ENCODE assay signal across 23 cellular contexts in the genomic region with DNA sequence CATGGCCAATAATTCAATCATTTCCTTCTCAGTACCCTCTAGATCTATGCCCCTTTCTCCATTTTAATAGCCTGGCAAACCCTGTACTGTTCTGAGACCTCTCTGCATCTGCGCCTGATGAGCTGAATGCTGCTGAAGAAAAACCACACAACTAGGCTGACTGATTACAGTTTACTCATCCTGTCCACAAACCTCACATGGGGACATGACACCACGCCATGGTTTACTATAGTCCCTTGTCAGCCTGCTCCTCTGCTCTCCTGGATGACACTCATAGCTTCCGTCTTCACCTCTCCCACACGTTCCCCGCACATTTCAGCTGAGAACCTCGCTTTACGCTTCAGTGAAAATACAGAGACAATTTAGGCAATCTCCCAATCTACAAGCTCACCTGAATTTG. TPM values are rescaled to one million over a fixed set of nuclear protein-coding genes. Genes with fewer than 3 reads are reported as not detected.
DNase-seq lines count a peak whose midpoint lies in the region; ATAC-seq and TF ChIP-seq lines count a peak whose summit lies in the region.
"Had no signal": no experiment of that assay in that cellular context is flagged by ENCODE, and none has a peak within 500 bp of the region (broad histone marks: within the 10 kb centered on the region; RNA-seq: fewer than 3 reads in every experiment).

No MANE protein-coding gene starts in this region.

- H3K27me3 ChIP-seq in WERI-Rb-1 (ENCODE audit: insufficient read depth, low read depth, severe bottlenecking) = no peaks in the 10 kb centered on the region

- H3K27ac ChIP-seq in WERI-Rb-1 = no peak overlapping the region

- H3K27me3 Mint-ChIP-seq in activated T-cell treated with anti-CD3 and anti-CD28 coated beads, Interleukin-2, amount 50 U/mL, for 72 hours (ENCODE audit: low read depth) = no peaks in the 10 kb centered on the region
- H3K27me3 Mint-ChIP-seq in activated T-cell treated with anti-CD3 and anti-CD28 coated beads, Interleukin-2, amount 50 U/mL, for 24 hours = no peaks in the 10 kb centered on the region
- no peaks in the 10 kb centered on the region for H3K27me3 Mint-ChIP-seq in activated CD8-positive, alpha-beta T cell treated with anti-CD3 and anti-CD28 coated beads for 36 hours
- H3K27me3 Mint-ChIP-seq: activated naive CD8-positive, alpha-beta T cell had no signal

- CTCF ChIA-PET in activated CD8-positive, alpha-beta T cell treated with anti-CD3 and anti-CD28 coated beads for 36 hours (lab: Charles Lee) = interaction anchor here (1.5 kb wide), 1 partner anchor 330 kb away, joined by 3 read pairs; no protein-coding TSS in a partner anchor

- TF ChIP-seq CTCF in activated CD8-positive, alpha-beta T cell treated with anti-CD3 and anti-CD28 coated beads for 36 hours (IDR thresholded peaks at IDR 0.05) = no peak
- no peak for TF ChIP-seq CTCF in WERI-Rb-1 (IDR thresholded peaks at IDR 0.05; ENCODE audit: low read depth, low read length)

- POLR2A ChIA-PET in activated CD8-positive, alpha-beta T cell treated with anti-CD3 and anti-CD28 coated beads for 36 hours (lab: Charles Lee) = no interaction called here

- no peak overlapping the region for H3K4me3 ChIP-seq in WERI-Rb-1 (ENCODE audit: low read depth, low read length)

- H3K36me3 ChIP-seq in WERI-Rb-1 = no peaks in the 10 kb centered on the region

- H3K4me1 Mint-ChIP-seq in activated T-cell treated with anti-CD3 and anti-CD28 coated beads, Interleukin-2, amount 50 U/mL, for 72 hours (ENCODE audit: low read depth) = peaks cover 6% of the 10 kb centered on the region
- peaks cover 7% of the 10 kb centered on the region for H3K4me1 Mint-ChIP-seq in activated T-cell treated with anti-CD3 and anti-CD28 coated beads, Interleukin-2, amount 50 U/mL, for 24 hours (ENCODE audit: low read depth)
- peaks cover 2% of the 10 kb centered on the region for H3K4me1 Mint-ChIP-seq in activated CD8-positive, alpha-beta T cell treated with anti-CD3 and anti-CD28 coated beads for 36 hours (ENCODE audit: low read depth)
- H3K4me1 Mint-ChIP-seq: immature natural killer cell had no signal

- ATAC-seq in activated T-cell treated with anti-CD3 and anti-CD28 coated beads, Interleukin-2, amount 50 U/mL, for 72 hours (replicated peaks in 1 of 2) = peak; percentile 93 to 97
- ATAC-seq in HG02852 (IDR thresholded peaks at IDR 0.05; ENCODE audit: unreplicated experiment) (peak; percentile 54), HG03571 (IDR thresholded peaks at IDR 0.05; ENCODE audit: unreplicated experiment) (no peak)
- ATAC-seq in activated CD8-positive, alpha-beta T cell treated with anti-CD3 and anti-CD28 coated beads for 36 hours = peak; percentile 79
- ATAC-seq: left lobe of liver; naive thymus-derived CD4-positive, alpha-beta T cell had no signal

- H3K4me3 Mint-ChIP-seq in activated T-cell treated with anti-CD3 and anti-CD28 coated beads, Interleukin-2, amount 50 U/mL, for 72 hours = no peak overlapping the region
- H3K4me3 Mint-ChIP-seq in activated T-cell treated with anti-CD3 and anti-CD28 coated beads, Interleukin-2, amount 50 U/mL, for 24 hours = no peak overlapping the region
- no peak overlapping the region for H3K4me3 Mint-ChIP-seq in activated CD8-positive, alpha-beta T cell treated with anti-CD3 and anti-CD28 coated beads for 36 hours
- H3K4me3 Mint-ChIP-seq: activated naive CD8-positive, alpha-beta T cell; immature natural killer cell; naive thymus-derived CD4-positive, alpha-beta T cell had no signal

- no peak overlapping the region for H3K27ac Mint-ChIP-seq in activated T-cell treated with anti-CD3 and anti-CD28 coated beads, Interleukin-2, amount 50 U/mL, for 72 hours
- H3K27ac Mint-ChIP-seq in activated T-cell treated with anti-CD3 and anti-CD28 coated beads, Interleukin-2, amount 50 U/mL, for 24 hours = no peak overlapping the region
- H3K27ac Mint-ChIP-seq in activated CD8-positive, alpha-beta T cell treated with anti-CD3 and anti-CD28 coated beads for 36 hours = no peak overlapping the region
- H3K27ac Mint-ChIP-seq: activated naive CD8-positive, alpha-beta T cell; immature natural killer cell; naive thymus-derived CD4-positive, alpha-beta T cell had no signal

- DNase-seq in activated T-cell treated with anti-CD3 and anti-CD28 coated beads, Interleukin-2, amount 50 U/mL, for 72 hours = peak; percentile 31 to 42
- DNase-seq in activated T-cell treated with anti-CD3 and anti-CD28 coated beads, Interleukin-2, amount 50 U/mL, for 24 hours = no peak
- DNase-seq in activated CD8-positive, alpha-beta T cell treated with anti-CD3 and anti-CD28 coated beads for 36 hours = peak; percentile 35
- DNase-seq in stimulated activated CD8-positive, alpha-beta memory T cell treated with anti-CD3 and anti-CD28 coated beads, Interleukin-15, amount 100 ng/mL, for 48 hours (ENCODE audit: low read depth in 2 of 2) = peak; percentile 21 to 28
- no peak for DNase-seq in Ammon's horn (ENCODE audit: low spot score)
- no peak for DNase-seq in WERI-Rb-1
- DNase-seq: ACHN; C1 segment of cervical spinal cord; effector CD8-positive, alpha-beta T cell; foreskin melanocyte; immature natural killer cell; Karpas-422; naive thymus-derived CD4-positive, alpha-beta T cell; NCI-H1105; NCI-H2081; NCI-H82; occipital lobe; small intestine; T1000 had no signal

- no peaks in the 10 kb centered on the region for H3K9me3 Mint-ChIP-seq in activated T-cell treated with anti-CD3 and anti-CD28 coated beads, Interleukin-2, amount 50 U/mL, for 72 hours
- no peaks in the 10 kb centered on the region for H3K9me3 Mint-ChIP-seq in activated T-cell treated with anti-CD3 and anti-CD28 coated beads, Interleukin-2, amount 50 U/mL, for 24 hours
- no peaks in the 10 kb centered on the region for H3K9me3 Mint-ChIP-seq in activated CD8-positive, alpha-beta T cell treated with anti-CD3 and anti-CD28 coated beads for 36 hours
- H3K9me3 Mint-ChIP-seq: immature natural killer cell; naive thymus-derived CD4-positive, alpha-beta T cell had no signal

- intact Hi-C loops in activated CD8-positive, alpha-beta T cell treated with anti-CD3 and anti-CD28 coated beads for 36 hours (cut with micrococcal nuclease) = no loop called here

- H3K9me3 ChIP-seq in WERI-Rb-1 (ENCODE audit: severe bottlenecking) = no peaks in the 10 kb centered on the region

- H3K36me3 Mint-ChIP-seq in activated T-cell treated with anti-CD3 and anti-CD28 coated beads, Interleukin-2, amount 50 U/mL, for 72 hours (ENCODE audit: insufficient read depth in 2 of 2) = no peaks in the 10 kb centered on the region
- peaks cover 3% of the 10 kb centered on the region for H3K36me3 Mint-ChIP-seq in activated T-cell treated with anti-CD3 and anti-CD28 coated beads, Interleukin-2, amount 50 U/mL, for 24 hours (ENCODE audit: low read depth)
- H3K36me3 Mint-ChIP-seq in activated CD8-positive, alpha-beta T cell treated with anti-CD3 and anti-CD28 coated beads for 36 hours (ENCODE audit: low read depth) = no peaks in the 10 kb centered on the region
- H3K36me3 Mint-ChIP-seq: activated naive CD8-positive, alpha-beta T cell; naive thymus-derived CD4-positive, alpha-beta T cell had no signal

RNA-seq across cellular contexts. Expression of gene DESI2, which starts 59.7 kb away (rescaled TPM):
- total RNA-seq in activated T-cell treated with anti-CD3 and anti-CD28 coated beads, Interleukin-2, amount 50 U/mL, for 72 hours = 10 to 100 TPM; 35.0 to 41.0 TPM
- 10 to 100 TPM; 30.4 to 31.1 TPM for total RNA-seq in activated CD8-positive, alpha-beta T cell treated with anti-CD3 and anti-CD28 coated beads for 36 hours

Comparison
In these comparisons a context has a peak if more than half of its experiments do, and no peak if none do; other contexts are left out.
1. DNase-seq: peak in activated T-cell treated with anti-CD3 and anti-CD28 coated beads, Interleukin-2, amount 50 U/mL, for 72 hours (2 of 2), activated CD8-positive, alpha-beta T cell treated with anti-CD3 and anti-CD28 coated beads for 36 hours (single experiment) and stimulated activated CD8-positive, alpha-beta memory T cell treated with anti-CD3 and anti-CD28 coated beads, Interleukin-15, amount 100 ng/mL, for 48 hours (2 of 2); none in activated T-cell treated with anti-CD3 and anti-CD28 coated beads, Interleukin-2, amount 50 U/mL, for 24 hours (single experiment), Ammon's horn (single experiment) and WERI-Rb-1 (single experiment).